ENCODE assay signal across 29 cellular contexts in the genomic region with DNA sequence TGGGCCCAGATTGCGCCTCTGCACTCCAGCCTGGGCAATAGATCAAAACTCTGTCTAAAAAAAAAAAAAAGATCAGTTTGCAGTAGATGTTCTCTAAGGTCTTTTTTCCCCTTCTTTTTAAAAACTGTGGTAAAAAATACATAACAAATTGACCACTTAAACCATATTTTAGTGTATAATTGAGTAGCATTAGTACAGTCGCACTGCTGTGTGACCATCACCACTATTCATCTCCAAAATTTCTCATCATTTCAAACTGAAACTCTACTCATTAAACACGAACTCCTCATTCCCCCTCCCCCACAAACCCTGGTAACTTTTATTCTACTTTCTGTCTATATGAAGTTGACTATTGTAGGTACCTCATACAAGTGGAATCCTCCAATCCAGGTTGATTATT.
"Had no signal": no experiment of that assay in that cellular context is flagged by ENCODE, and none has a peak within 500 bp of the region (broad histone marks: within the 10 kb centered on the region; RNA-seq: fewer than 3 reads in every experiment).

No MANE protein-coding gene starts in this region.

- H3K9me3 Mint-ChIP-seq: dendritic cell treated with granulocyte-macrophage colony-stimulating factor and Interleukin-4, amounts not matched to agents 40 ng/mL and 50 ng/mL, for 4 days; effector memory CD8-positive, alpha-beta T cell; endodermal cell had no signal

- H3K27ac ChIP-seq: colonic mucosa, coronary artery, epithelial cell of prostate, esophagus muscularis mucosa, esophagus squamous epithelium, foreskin keratinocyte, gastrocnemius medialis, gastroesophageal sphincter, heart left ventricle, heart right ventricle had no signal

- H3K9me3 ChIP-seq: colonic mucosa, esophagus muscularis mucosa, esophagus squamous epithelium, gastrocnemius medialis, gastroesophageal sphincter, heart left ventricle, heart right ventricle had no signal

- H3K4me3 ChIP-seq: colonic mucosa, coronary artery, dorsolateral prefrontal cortex, esophagus muscularis mucosa, esophagus squamous epithelium, gastrocnemius medialis, gastroesophageal sphincter, heart left ventricle, heart right ventricle had no signal

- ATAC-seq: effector memory CD8-positive, alpha-beta T cell; esophagus mucosa; foreskin keratinocyte; gastrocnemius medialis; gastroesophageal sphincter; heart left ventricle; heart right ventricle had no signal

- H3K27ac Mint-ChIP-seq: dendritic cell treated with granulocyte-macrophage colony-stimulating factor and Interleukin-4, amounts not matched to agents 40 ng/mL and 50 ng/mL, for 4 days; effector memory CD8-positive, alpha-beta T cell; endodermal cell had no signal

- H3K27me3 ChIP-seq: colonic mucosa, dorsolateral prefrontal cortex, esophagus muscularis mucosa, esophagus squamous epithelium, foreskin keratinocyte, gastrocnemius medialis, gastroesophageal sphincter, heart right ventricle had no signal

- H3K4me1 ChIP-seq: colonic mucosa, esophagus muscularis mucosa, esophagus squamous epithelium, foreskin keratinocyte, gastrocnemius medialis, gastroesophageal sphincter, heart left ventricle, heart right ventricle had no signal

- H3K36me3 ChIP-seq: colonic mucosa, esophagus muscularis mucosa, esophagus squamous epithelium, gastrocnemius medialis, gastroesophageal sphincter, heart left ventricle, heart right ventricle had no signal

- DNase-seq: colonic mucosa; cortex of kidney; dermis blood vessel endothelial cell; dorsolateral prefrontal cortex; effector CD4-positive, alpha-beta T cell; effector CD8-positive, alpha-beta T cell; effector memory CD4-positive, alpha-beta T cell; effector memory CD8-positive, alpha-beta T cell; endodermal cell; erythroblast; esophagus squamous epithelium; foreskin fibroblast; foreskin keratinocyte; foreskin melanocyte; gastrocnemius medialis; glutamatergic neuron; head of caudate nucleus; heart left ventricle; heart right ventricle had no signal

- H3K4me3 Mint-ChIP-seq: dendritic cell treated with granulocyte-macrophage colony-stimulating factor and Interleukin-4, amounts not matched to agents 40 ng/mL and 50 ng/mL, for 4 days; effector memory CD8-positive, alpha-beta T cell; endodermal cell had no signal

- FAIRE-seq: colon, endometrium, endothelial cell of umbilical vein, frontal cortex had no signal
